In genomic region chr2:157837851-157838441, GRCh38 we compare ENCODE assay signal across 9 cellular contexts. TPM values are rescaled to one million over a fixed set of nuclear protein-coding genes. Genes with fewer than 3 reads are reported as not detected.
DNase-seq lines count a peak whose midpoint lies in the region; TF ChIP-seq lines count a peak whose summit lies in the region.
"Had no signal": no experiment of that assay in that cellular context is flagged by ENCODE, and none has a peak within 500 bp of the region (broad histone marks: within the 10 kb centered on the region; RNA-seq: fewer than 3 reads in every experiment).

No MANE protein-coding gene starts in this region.

- H3K27ac Mint-ChIP-seq in CD14-positive monocyte: peak overlapping the region; percentile 82 to 95 (median 89)

- in situ Hi-C loops in GM13976 (cut with MboI; ENCODE audit: low sequenced_read_pairs, unreplicated experiment): no loop called here

- H3K9me3 ChIP-seq in breast epithelium (no peaks in the 10 kb centered on the region), uterus (no peaks in the 10 kb centered on the region)

- no peaks in the 10 kb centered on the region for H3K27me3 Mint-ChIP-seq in CD14-positive monocyte (ENCODE audit: low read depth in 3 of 3)
- H3K27me3 Mint-ChIP-seq: central memory CD8-positive, alpha-beta T cell had no signal

- peak overlapping the region; percentile 67 to 84 for H3K4me3 Mint-ChIP-seq in CD14-positive monocyte
- H3K4me3 Mint-ChIP-seq: central memory CD8-positive, alpha-beta T cell had no signal

- H3K36me3 ChIP-seq in breast epithelium (no peaks in the 10 kb centered on the region), uterus (no peaks in the 10 kb centered on the region)

- H3K27ac ChIP-seq in breast epithelium (peak overlapping the region; percentile 69 to 82), uterus (peak overlapping the region; percentile 59 to 67)

- no peak for TF ChIP-seq CTCF in CD14-positive monocyte (IDR thresholded peaks at IDR 0.05)
- no peak for TF ChIP-seq CTCF in breast epithelium (IDR thresholded peaks at IDR 0.05)
- no peak for TF ChIP-seq CTCF in uterus (IDR thresholded peaks at IDR 0.05)
- no peak for TF ChIP-seq CTCF in GM13976 (IDR thresholded peaks at IDR 0.05; ENCODE audit: borderline replicate concordance, control extremely low read depth, extremely low read depth, insufficient read depth, missing control alignments)

- peaks cover 32% of the 10 kb centered on the region for H3K4me1 Mint-ChIP-seq in CD14-positive monocyte

- DNase-seq in CD14-positive monocyte (ENCODE audit: low spot score) (no peak), NCI-H146 treated with DMSO at 0.1 percent for 48 hours (lab: John Stamatoyannopoulos, UW; ENCODE audit: unreplicated experiment) (peak; percentile 12), breast epithelium (ENCODE audit: low spot score in 2 of 2) (no peak), lung microvascular endothelial cell (ENCODE audit: low read depth in 2 of 2) (peak; percentile 60 to 63), uterus (no peak), GM13976 (ENCODE audit: low spot score) (no peak), NCI-H187 (lab: John Stamatoyannopoulos, UW) (no peak)
- no peak for DNase-seq in activated CD8-positive, alpha-beta memory T cell treated with anti-CD3 and anti-CD28 coated beads, Interleukin-2, amount 50 U/mL, for 48 hours

- H3K9me3 Mint-ChIP-seq in CD14-positive monocyte: no peaks in the 10 kb centered on the region
- H3K9me3 Mint-ChIP-seq: central memory CD8-positive, alpha-beta T cell had no signal

- H3K4me3 ChIP-seq in breast epithelium: peak overlapping the region; percentile 10 to 46 (median 25)
- no peak overlapping the region for H3K4me3 ChIP-seq in uterus

- H3K27me3 ChIP-seq in breast epithelium (no peaks in the 10 kb centered on the region), uterus (no peaks in the 10 kb centered on the region)

- H3K4me1 ChIP-seq in breast epithelium (peaks cover 0 to 27% of the 10 kb centered on the region in 2 donors), uterus (no peaks in the 10 kb centered on the region)

- TF ChIP-seq POLR2A in breast epithelium (IDR thresholded peaks at IDR 0.05) (no peak), uterus (IDR thresholded peaks at IDR 0.05) (no peak)

- intact Hi-C loops in CD14-positive monocyte (cut with micrococcal nuclease): loop anchor here in 1 of 2 donors (5.0 kb wide), 1 partner anchor 34 kb away; no protein-coding TSS in a partner anchor
- intact Hi-C loops in breast epithelium (cut with DNase I; ENCODE audit: low total_unique reads): no loop called here
- intact Hi-C loops in uterus (cut with DNase I; ENCODE audit: low total_unique reads): no loop called here

- H3K36me3 Mint-ChIP-seq in CD14-positive monocyte: peaks cover 15 to 17% of the 10 kb centered on the region in 2 donors

RNA-seq across cellular contexts. Expression of gene ACVR1, which starts 38.2 kb away (rescaled TPM):
- 1 to 10 TPM; 2.8 to 4.9 TPM for polyA plus RNA-seq in CD14-positive monocyte
- total RNA-seq in breast epithelium (10 to 100 TPM; 31.5 to 45.4 (median 32.8) TPM), lung microvascular endothelial cell (11.1 and 13.3 TPM in 2 replicates), uterus (100 to 1,000 TPM in 1 of 4 donors, 10 to 100 TPM in 3; 30.3 to 398 (median 46.7) TPM)

Comparison
In these comparisons a context has a peak if more than half of its experiments do, and no peak if none do; other contexts are left out.
1. DNase-seq: peak in NCI-H146 treated with DMSO at 0.1 percent for 48 hours (single experiment) and lung microvascular endothelial cell (2 of 2); none in CD14-positive monocyte (single experiment), breast epithelium (0 of 2), uterus (0 of 2), activated CD8-positive, alpha-beta memory T cell treated with anti-CD3 and anti-CD28 coated beads, Interleukin-2, amount 50 U/mL, for 48 hours (single experiment), GM13976 (single experiment) and NCI-H187 (0 of 2).
2. H3K4me3 ChIP-seq: peak in breast epithelium (3 of 3); none in uterus (0 of 2).